ENCODE assay signal across 15 cellular contexts in genomic region chr1:201584510-201584991, GRCh38. TPM values are rescaled to one million over a fixed set of nuclear protein-coding genes. Genes with fewer than 3 reads are reported as not detected.
DNase-seq lines count a peak whose midpoint lies in the region; ATAC-seq, FAIRE-seq and TF ChIP-seq lines count a peak whose summit lies in the region.
"Had no signal": no experiment of that assay in that cellular context is flagged by ENCODE, and none has a peak within 500 bp of the region (broad histone marks: within the 10 kb centered on the region; RNA-seq: fewer than 3 reads in every experiment).

No MANE protein-coding gene starts in this region.

- intact Hi-C loops in pancreas (cut with DNase I), result no loop called here

- no peak overlapping the region for H3K27ac ChIP-seq in WERI-Rb-1
- H3K27ac ChIP-seq in pancreas, result no peak overlapping the region
- H3K27ac ChIP-seq: C4-2B, RWPE1 had no signal

- ATAC-seq in pancreas, result peak in 3 of 4 donors; percentile 29 to 63 (median 34)
- ATAC-seq in GM21717 (IDR thresholded peaks at IDR 0.05; ENCODE audit: unreplicated experiment), result no peak
- ATAC-seq: GM23338 had no signal

- H3K27me3 ChIP-seq in WERI-Rb-1 (ENCODE audit: insufficient read depth, low read depth, severe bottlenecking) (no peaks in the 10 kb centered on the region), pancreas (no peaks in the 10 kb centered on the region)

- H3K4me3 ChIP-seq in WERI-Rb-1 (ENCODE audit: low read depth, low read length) (no peak overlapping the region), pancreas (no peak overlapping the region)
- H3K4me3 ChIP-seq: GM23338 had no signal

- WGBS in pancreas, 2 donors, result 79 to 87% methylated on average over 4 of the region's 4 CpGs

- no peaks in the 10 kb centered on the region for H3K9me3 ChIP-seq in WERI-Rb-1 (ENCODE audit: severe bottlenecking)
- H3K9me3 ChIP-seq in pancreas, result no peaks in the 10 kb centered on the region

- H3K36me3 ChIP-seq in WERI-Rb-1 (no peaks in the 10 kb centered on the region), pancreas (no peaks in the 10 kb centered on the region)

- no peak for FAIRE-seq in pancreas (lab: Jason Lieb, UNC)

- DNase-seq in AG20443 (ENCODE audit: low spot score), result peak; percentile 73
- DNase-seq in WERI-Rb-1, result peak; percentile 25
- peak; percentile 84 for DNase-seq in glomerular visceral epithelial cell (ENCODE audit: extremely low spot score)
- DNase-seq in pancreas, result no peak
- DNase-seq in NCI-H69 (lab: John Stamatoyannopoulos, UW), result no peak
- no peak for DNase-seq in GF-D8 (lab: John Stamatoyannopoulos, UW)
- DNase-seq in amniotic stem cell (lab: John Stamatoyannopoulos, UW), result no peak
- DNase-seq: activated T-cell treated with anti-CD3 and anti-CD28 coated beads, Interleukin-2, amount 50 U/mL, for 1 hour; central memory CD4-positive, alpha-beta T cell; hippocampal formation; stimulated activated CD4-positive, alpha-beta T cell treated with anti-CD3 and anti-CD28 coated beads, Interleukin-15, amount 100 ng/mL, for 24 hours had no signal

- TF ChIP-seq CTCF in WERI-Rb-1 (IDR thresholded peaks at IDR 0.05; ENCODE audit: low read depth, low read length) (no peak), pancreas (IDR thresholded peaks at IDR 0.05) (no peak)

- no peaks in the 10 kb centered on the region for H3K4me1 ChIP-seq in pancreas

RNA-seq across cellular contexts. Expression of gene NAV1, which starts 45.6 kb away (rescaled TPM):
- total RNA-seq in pancreas, result 10 to 100 TPM in 2 of 6 donors, 1 to 10 TPM in 4; 6.0 to 13.6 (median 8.1) TPM
- 1 to 10 TPM; 5.6 TPM for polyA plus RNA-seq in pancreas

Comparison
In these comparisons a context has a peak if more than half of its experiments do, and no peak if none do; other contexts are left out.
1. DNase-seq: peak in AG20443 (single experiment), WERI-Rb-1 (single experiment) and glomerular visceral epithelial cell (single experiment); none in pancreas (0 of 6), NCI-H69 (single experiment), GF-D8 (single experiment) and amniotic stem cell (single experiment).